In the genomic region with DNA sequence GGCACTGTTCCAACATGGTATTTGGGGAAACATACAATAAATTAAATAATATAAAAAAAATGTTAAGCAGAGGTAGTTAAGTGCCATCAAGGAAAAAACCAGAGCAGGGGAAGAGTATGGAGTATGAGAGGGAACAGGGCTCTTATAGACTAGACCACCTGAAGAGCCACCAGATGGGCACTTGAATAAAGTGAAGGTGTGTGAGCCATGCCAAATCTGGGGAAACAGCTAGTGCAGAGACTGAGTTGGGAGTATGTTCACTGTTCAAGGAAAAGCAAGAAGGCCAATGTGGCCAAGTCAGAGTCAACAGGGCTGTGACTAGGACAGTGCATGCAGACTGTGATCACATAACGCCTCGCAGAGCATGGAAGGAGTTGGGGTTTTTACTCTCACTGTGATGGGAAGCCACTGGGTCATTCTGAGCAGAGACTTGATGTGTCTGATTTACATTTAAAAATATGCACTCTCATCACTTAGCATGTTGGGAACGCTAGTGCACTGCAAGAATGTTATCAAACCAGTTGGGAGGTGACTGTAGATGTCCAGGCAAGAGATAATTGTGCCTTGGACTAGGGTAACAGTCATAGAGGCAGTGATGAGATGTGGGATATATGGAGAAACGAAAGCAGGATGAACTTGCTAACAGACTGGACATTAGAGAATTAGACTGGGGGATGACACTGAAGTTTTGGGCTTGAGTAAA, we compare ENCODE assay signal across 30 cellular contexts. TPM values are rescaled to one million over a fixed set of nuclear protein-coding genes. Genes with fewer than 3 reads are reported as not detected.
DNase-seq lines count a peak whose midpoint lies in the region; ATAC-seq, FAIRE-seq and TF ChIP-seq lines count a peak whose summit lies in the region.
"Had no signal": no experiment of that assay in that cellular context is flagged by ENCODE, and none has a peak within 500 bp of the region (broad histone marks: within the 10 kb centered on the region; RNA-seq: fewer than 3 reads in every experiment).

No MANE protein-coding gene starts in this region.

- H3K27ac Mint-ChIP-seq in activated T-cell treated with anti-CD3 and anti-CD28 coated beads, Interleukin-2, amount 50 U/mL, for 24 hours, result peak overlapping the region; percentile 36
- H3K27ac Mint-ChIP-seq in activated naive CD8-positive, alpha-beta T cell treated with anti-CD3 and anti-CD28 coated beads for 36 hours, result no peak overlapping the region
- H3K27ac Mint-ChIP-seq: activated CD4-positive, alpha-beta memory T cell treated with anti-CD3 and anti-CD28 coated beads, Interleukin-2, amount 10 ng/mL, durations not matched to agents 7 days and 5 days; B cell; CD8-positive, alpha-beta T cell had no signal

- in situ Hi-C loops in G401 (cut with HindIII; ENCODE audit: low sequenced_read_pairs), result no loop called here

- peak; percentile 58 for FAIRE-seq in keratinocyte (lab: Jason Lieb, UNC)
- FAIRE-seq: GM12878, HTR-8/SVneo had no signal

- no peaks in the 10 kb centered on the region for H3K27me3 Mint-ChIP-seq in activated T-cell treated with anti-CD3 and anti-CD28 coated beads, Interleukin-2, amount 50 U/mL, for 24 hours
- no peaks in the 10 kb centered on the region for H3K27me3 Mint-ChIP-seq in activated T-cell treated with anti-CD3 and anti-CD28 coated beads, Interleukin-2, amount 50 U/mL, for 4 hours (ENCODE audit: low read depth)
- H3K27me3 Mint-ChIP-seq in activated naive CD8-positive, alpha-beta T cell treated with anti-CD3 and anti-CD28 coated beads for 36 hours, result no peaks in the 10 kb centered on the region
- H3K27me3 Mint-ChIP-seq: activated CD4-positive, alpha-beta memory T cell treated with anti-CD3 and anti-CD28 coated beads, Interleukin-2, amount 10 ng/mL, durations not matched to agents 7 days and 5 days; B cell had no signal

- TF ChIP-seq CTCF in keratinocyte (optimal IDR thresholded peaks at IDR 0.05 in 1 of 3, IDR thresholded peaks at IDR 0.05 in 1 of 3, conservative IDR thresholded peaks at IDR 0.05 in 1 of 3; ENCODE audit: extremely low read depth in 1 of 3, insufficient read depth in 2 of 3, low read length in 3 of 3), result no peak

- H3K4me3 ChIP-seq in keratinocyte (ENCODE audit: control insufficient read depth in 2 of 3, extremely low read depth in 1 of 3, insufficient read depth in 2 of 3, low read depth in 1 of 3, low read length in 3 of 3), result no peak overlapping the region
- H3K4me3 ChIP-seq: coronary artery, GM12878, left lung, tibial artery had no signal

- H3K27ac ChIP-seq in keratinocyte (ENCODE audit: control insufficient read depth, insufficient read depth, low read length), result no peak overlapping the region
- H3K27ac ChIP-seq: coronary artery, KMS-11, left lung, neutrophil, tibial artery had no signal

- H3K9me1 ChIP-seq in keratinocyte (ENCODE audit: control insufficient read depth, extremely low read depth, insufficient read depth, low read length), result no peaks in the 10 kb centered on the region

- peaks cover 14% of the 10 kb centered on the region for H3K4me1 ChIP-seq in keratinocyte (ENCODE audit: control insufficient read depth, extremely low read depth, insufficient read depth, low read length)
- H3K4me1 ChIP-seq: left lung, tibial artery had no signal

- H3K79me2 ChIP-seq in keratinocyte (ENCODE audit: control insufficient read depth, insufficient read depth, low read length), result no peaks in the 10 kb centered on the region

- H3K36me3 ChIP-seq in keratinocyte (ENCODE audit: control insufficient read depth in 2 of 2, extremely low read depth in 1 of 2, insufficient read depth in 2 of 2, low read length in 2 of 2), result peaks cover 3% of the 10 kb centered on the region in 2 experiments
- H3K36me3 ChIP-seq: neutrophil had no signal

- no peak overlapping the region for H3K9ac ChIP-seq in keratinocyte (ENCODE audit: control insufficient read depth, extremely low read depth, insufficient read depth, low read length)
- H3K9ac ChIP-seq: KMS-11 had no signal

- no peak overlapping the region for H3K4me2 ChIP-seq in keratinocyte (ENCODE audit: control insufficient read depth, extremely low read depth, insufficient read depth, low read depth, low read length)
- H3K4me2 ChIP-seq: KMS-11 had no signal

- H2AFZ ChIP-seq in keratinocyte (ENCODE audit: control insufficient read depth, low read length), result no peak overlapping the region

- DNase-seq in activated T-cell treated with anti-CD3 and anti-CD28 coated beads, Interleukin-2, amount 50 U/mL, for 24 hours, result no peak
- DNase-seq in activated T-cell treated with anti-CD3 and anti-CD28 coated beads, Interleukin-2, amount 50 U/mL, for 4 hours, result no peak
- peak; percentile 88 for DNase-seq in G401 (ENCODE audit: low spot score)
- DNase-seq in NCI-H69 (lab: John Stamatoyannopoulos, UW), result peak; percentile 56
- DNase-seq in keratinocyte (ENCODE audit: low read depth, low spot score), result no peak
- DNase-seq in activated naive CD8-positive, alpha-beta T cell treated with anti-CD3 and anti-CD28 coated beads for 36 hours, result no peak
- DNase-seq in stimulated activated CD4-positive, alpha-beta T cell treated with anti-CD3 and anti-CD28 coated beads, Interleukin-2, amount 100 ng/mL, for 24 hours, result no peak
- DNase-seq: ACHN; activated CD4-positive, alpha-beta memory T cell treated with anti-CD3 and anti-CD28 coated beads, Interleukin-2, amount 10 ng/mL, durations not matched to agents 7 days and 5 days; activated CD8-positive, alpha-beta memory T cell treated with anti-CD3 and anti-CD28 coated beads, Interleukin-2, amount 50 U/mL, for 4 hours; activated naive CD4-positive, alpha-beta T cell treated with anti-CD3 and anti-CD28 coated beads, Interleukin-2, amount 50 U/mL, for 16 hours; CD8-positive, alpha-beta T cell; effector memory CD4-positive, alpha-beta T cell; H7; left lung; NCI-H1436 treated with DMSO at 0.1 percent for 48 hours; NCI-H2107; NCI-H510A treated with DMSO at 0.1 percent for 48 hours; SHP77 treated with DMSO at 0.1 percent for 48 hours; stimulated activated CD4-positive, alpha-beta T cell treated with anti-CD3 and anti-CD28 coated beads, Interleukin-4, amount 100 ng/mL, for 24 hours; tibial artery had no signal

- dilution Hi-C loops in keratinocyte (cut with MboI; ENCODE audit: extremely low pct_ligation_motif_present, low sequenced_read_pairs), result no loop called here

- H3K4me3 Mint-ChIP-seq in activated T-cell treated with anti-CD3 and anti-CD28 coated beads, Interleukin-2, amount 50 U/mL, for 24 hours, result no peak overlapping the region
- no peak overlapping the region for H3K4me3 Mint-ChIP-seq in activated T-cell treated with anti-CD3 and anti-CD28 coated beads, Interleukin-2, amount 50 U/mL, for 4 hours
- H3K4me3 Mint-ChIP-seq in activated naive CD8-positive, alpha-beta T cell treated with anti-CD3 and anti-CD28 coated beads for 36 hours, result no peak overlapping the region
- H3K4me3 Mint-ChIP-seq: activated CD4-positive, alpha-beta memory T cell treated with anti-CD3 and anti-CD28 coated beads, Interleukin-2, amount 10 ng/mL, durations not matched to agents 7 days and 5 days; B cell; CD8-positive, alpha-beta T cell had no signal

- H3K36me3 Mint-ChIP-seq in activated T-cell treated with anti-CD3 and anti-CD28 coated beads, Interleukin-2, amount 50 U/mL, for 24 hours (ENCODE audit: low read depth), result peaks cover 50% of the 10 kb centered on the region
- H3K36me3 Mint-ChIP-seq in activated T-cell treated with anti-CD3 and anti-CD28 coated beads, Interleukin-2, amount 50 U/mL, for 4 hours (ENCODE audit: insufficient read depth), result peaks cover 20% of the 10 kb centered on the region
- H3K36me3 Mint-ChIP-seq in activated naive CD8-positive, alpha-beta T cell treated with anti-CD3 and anti-CD28 coated beads for 36 hours, result peaks cover 4% of the 10 kb centered on the region

- H3K27me3 ChIP-seq in keratinocyte (ENCODE audit: control insufficient read depth, extremely low read depth, insufficient read depth, low read length), result no peaks in the 10 kb centered on the region
- H3K27me3 ChIP-seq: left lung, neutrophil, tibial artery had no signal

- peaks cover 43% of the 10 kb centered on the region for H3K4me1 Mint-ChIP-seq in activated T-cell treated with anti-CD3 and anti-CD28 coated beads, Interleukin-2, amount 50 U/mL, for 24 hours (ENCODE audit: low read depth)
- H3K4me1 Mint-ChIP-seq in activated T-cell treated with anti-CD3 and anti-CD28 coated beads, Interleukin-2, amount 50 U/mL, for 4 hours (ENCODE audit: low read depth), result peaks cover 35% of the 10 kb centered on the region
- H3K4me1 Mint-ChIP-seq in activated naive CD8-positive, alpha-beta T cell treated with anti-CD3 and anti-CD28 coated beads for 36 hours, result peaks cover 21% of the 10 kb centered on the region

- no peaks in the 10 kb centered on the region for H3K9me3 Mint-ChIP-seq in activated T-cell treated with anti-CD3 and anti-CD28 coated beads, Interleukin-2, amount 50 U/mL, for 24 hours
- no peaks in the 10 kb centered on the region for H3K9me3 Mint-ChIP-seq in activated T-cell treated with anti-CD3 and anti-CD28 coated beads, Interleukin-2, amount 50 U/mL, for 4 hours
- no peaks in the 10 kb centered on the region for H3K9me3 Mint-ChIP-seq in activated naive CD8-positive, alpha-beta T cell treated with anti-CD3 and anti-CD28 coated beads for 36 hours
- H3K9me3 Mint-ChIP-seq: activated CD4-positive, alpha-beta memory T cell treated with anti-CD3 and anti-CD28 coated beads, Interleukin-2, amount 10 ng/mL, durations not matched to agents 7 days and 5 days; CD8-positive, alpha-beta T cell had no signal

- no peaks in the 10 kb centered on the region for H3K9me3 ChIP-seq in keratinocyte (ENCODE audit: control insufficient read depth, low read depth, low read length)
- H3K9me3 ChIP-seq: left lung, neutrophil, tibial artery had no signal

- ATAC-seq in activated T-cell treated with anti-CD3 and anti-CD28 coated beads, Interleukin-2, amount 50 U/mL, for 4 hours, result no peak
- ATAC-seq in HG03442 (IDR thresholded peaks at IDR 0.05; ENCODE audit: unreplicated experiment), result no peak
- ATAC-seq: CD8-positive, alpha-beta T cell; GM12878; left lung; Panc1; sciatic nerve had no signal

- no peaks in the 10 kb centered on the region for H4K20me1 ChIP-seq in keratinocyte (ENCODE audit: control insufficient read depth, extremely low read depth, insufficient read depth, low read length)

RNA-seq across cellular contexts. Expression of a gene that starts 25.6 kb away (rescaled TPM):
- 100 to 1,000 TPM; 141 to 155 (median 151) TPM for total RNA-seq in activated T-cell treated with anti-CD3 and anti-CD28 coated beads, Interleukin-2, amount 50 U/mL, for 4 hours
- 219 and 243 TPM in 2 replicates for total RNA-seq in G401 (2014; rRNA removed; shearing (Covaris generic))
- 151 to 215 TPM (median 152 TPM) in 3 replicates for polyA plus RNA-seq in keratinocyte
- 140 TPM for polyA plus RNA-seq in keratinocyte (2011; ENCODE audit: low read depth)
- polyA plus RNA-seq in keratinocyte (2011; cell fraction: cytosol; rRNA removed), result 160 and 281 TPM in 2 replicates
- 89.2 and 116 TPM in 2 replicates for polyA plus RNA-seq in keratinocyte (2011; cell fraction: nucleus; rRNA removed)
- polyA plus RNA-seq in keratinocyte (2012; ENCODE audit: low replicate concordance), result 166 and 187 TPM in 2 replicates
- polyA minus RNA-seq in keratinocyte, result 17.7 to 79.7 TPM (median 45.5 TPM) in 3 replicates
- polyA minus RNA-seq in keratinocyte (2011; cell fraction: cytosol; rRNA and poly(A)+ RNA removed), result 81.7 TPM
- 17.0 and 24.4 TPM in 2 replicates for polyA minus RNA-seq in keratinocyte (2011; cell fraction: nucleus; rRNA and poly(A)+ RNA removed)
- 100 to 1,000 TPM; 137 to 138 TPM for total RNA-seq in activated naive CD8-positive, alpha-beta T cell treated with anti-CD3 and anti-CD28 coated beads for 36 hours

Comparison
In these comparisons a context has a peak if more than half of its experiments do, and no peak if none do; other contexts are left out.
1. DNase-seq: peak in G401 (single experiment) and NCI-H69 (single experiment); none in activated T-cell treated with anti-CD3 and anti-CD28 coated beads, Interleukin-2, amount 50 U/mL, for 24 hours (single experiment), activated T-cell treated with anti-CD3 and anti-CD28 coated beads, Interleukin-2, amount 50 U/mL, for 4 hours (single experiment), keratinocyte (single experiment), activated naive CD8-positive, alpha-beta T cell treated with anti-CD3 and anti-CD28 coated beads for 36 hours (single experiment) and stimulated activated CD4-positive, alpha-beta T cell treated with anti-CD3 and anti-CD28 coated beads, Interleukin-2, amount 100 ng/mL, for 24 hours (0 of 2).